ENCODE assay signal across 9 cellular contexts in the genomic region with DNA sequence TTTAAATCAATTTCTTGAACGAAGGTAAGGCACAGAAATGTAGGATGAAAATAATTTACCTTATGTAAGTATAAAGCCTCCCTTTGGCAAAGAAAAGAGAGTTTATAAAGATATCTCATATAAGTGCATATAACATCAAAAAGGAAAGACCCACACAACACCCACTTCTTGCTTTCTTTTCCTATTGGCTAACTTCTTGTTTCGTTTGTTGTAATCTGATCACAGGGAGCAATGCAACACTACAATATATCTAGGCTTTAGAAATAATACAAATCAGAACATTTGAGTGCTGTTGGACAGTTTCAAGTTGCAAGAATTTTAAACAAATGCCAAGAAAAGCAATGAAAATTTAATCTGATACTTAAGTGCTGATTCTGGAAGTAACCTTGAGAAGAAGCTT. TPM values are rescaled to one million over a fixed set of nuclear protein-coding genes. Genes with fewer than 3 reads are reported as not detected.
DNase-seq lines count a peak whose midpoint lies in the region; ATAC-seq, FAIRE-seq and TF ChIP-seq lines count a peak whose summit lies in the region.
"Had no signal": no experiment of that assay in that cellular context is flagged by ENCODE, and none has a peak within 500 bp of the region (broad histone marks: within the 10 kb centered on the region; RNA-seq: fewer than 3 reads in every experiment).

No MANE protein-coding gene starts in this region.

- peak overlapping the region; percentile 91 for H3K4me2 ChIP-seq in astrocyte (ENCODE audit: low read length)

- H3K27ac ChIP-seq in astrocyte (ENCODE audit: low read depth, low read length) (no peak overlapping the region), liver (ENCODE audit: low read depth in 1 of 2, low read length in 2 of 2) (peak overlapping the region; percentile 92 to 98)

- 35% methylated on average over 2 of the region's 2 CpGs for WGBS in liver

- peak overlapping the region; percentile 98 for H3K4me3 Mint-ChIP-seq in astrocyte (ENCODE audit: unreplicated experiment)
- H3K4me3 Mint-ChIP-seq in activated CD4-positive, alpha-beta memory T cell treated with anti-CD3 and anti-CD28 coated beads for 36 hours, result no peak overlapping the region

- H3K4me1 ChIP-seq in astrocyte (ENCODE audit: insufficient read depth, low read length) (peaks cover 9% of the 10 kb centered on the region), liver (ENCODE audit: control insufficient read depth in 4 of 4, insufficient read depth in 4 of 4, low read length in 3 of 4) (peaks cover 3 to 18% (median 9%) of the 10 kb centered on the region in 4 donors)

- intact Hi-C loops in activated CD4-positive, alpha-beta memory T cell treated with anti-CD3 and anti-CD28 coated beads for 36 hours (cut with micrococcal nuclease), result loop anchor here (5.0 kb wide), 3 partner anchors 641 to 1009 kb away; a partner anchor contains a TSS

- DNase-seq in EH (ENCODE audit: low read depth) (peak; percentile 61), Kasumi-1 (lab: John Stamatoyannopoulos, UW) (peak; percentile 56 to 71), astrocyte (ENCODE audit: low read depth) (peak; percentile 67), SKM-1 treated with dmso at 0.1 percent for 144 hours (lab: John Stamatoyannopoulos, UW; ENCODE audit: unreplicated experiment) (no peak)
- no peak for DNase-seq in stimulated activated naive CD8-positive, alpha-beta T cell treated with anti-CD3 and anti-CD28 coated beads, Interleukin-15, Interleukin-2, amounts not matched to agents 100 U/mL and 50 U/mL, for 24 hours
- no peak for DNase-seq in activated CD4-positive, alpha-beta memory T cell treated with anti-CD3 and anti-CD28 coated beads for 36 hours

- TF ChIP-seq RAD21 in liver (IDR thresholded peaks at IDR 0.05), result no peak

- H3K4me3 ChIP-seq in astrocyte (ENCODE audit: insufficient read depth, low read depth, low read length), result peak overlapping the region; percentile 99
- H3K4me3 ChIP-seq in liver (ENCODE audit: low read depth in 1 of 3, low read length in 3 of 3), result peak overlapping the region; percentile 5 to 96 (median 93)

- no peak for ATAC-seq in stimulated activated naive CD8-positive, alpha-beta T cell treated with anti-CD3 and anti-CD28 coated beads, Interleukin-15, Interleukin-2, amounts not matched to agents 100 U/mL and 50 U/mL, for 24 hours
- no peak for ATAC-seq in GM21576 (IDR thresholded peaks at IDR 0.05; ENCODE audit: unreplicated experiment)

- TF ChIP-seq CTCF in astrocyte (IDR thresholded peaks at IDR 0.05; ENCODE audit: insufficient read depth, low read depth, low read length) (no peak), liver (IDR thresholded peaks at IDR 0.05; ENCODE audit: low read depth, low read length, missing input control) (no peak)

- H3K27me3 ChIP-seq in astrocyte (ENCODE audit: insufficient read depth, low read length), result no peaks in the 10 kb centered on the region
- no peaks in the 10 kb centered on the region for H3K27me3 ChIP-seq in liver (ENCODE audit: control insufficient read depth in 4 of 4, insufficient read depth in 4 of 4, low read length in 3 of 4)

- H3K9me3 Mint-ChIP-seq in astrocyte (ENCODE audit: unreplicated experiment), result no peaks in the 10 kb centered on the region
- H3K9me3 Mint-ChIP-seq in activated CD4-positive, alpha-beta memory T cell treated with anti-CD3 and anti-CD28 coated beads for 36 hours, result no peaks in the 10 kb centered on the region
- H3K9me3 Mint-ChIP-seq: stimulated activated naive CD8-positive, alpha-beta T cell treated with anti-CD3 and anti-CD28 coated beads, Interleukin-15, Interleukin-2, amounts not matched to agents 100 ng/mL and 50 ng/mL, for 24 hours had no signal

- H3K36me3 ChIP-seq in astrocyte (ENCODE audit: insufficient read depth, low read length) (no peaks in the 10 kb centered on the region), liver (ENCODE audit: control insufficient read depth in 4 of 4, insufficient read depth in 3 of 4, low read depth in 1 of 4, low read length in 3 of 4) (no peaks in the 10 kb centered on the region)

- peaks cover 2% of the 10 kb centered on the region for H3K36me3 Mint-ChIP-seq in astrocyte (ENCODE audit: low read depth, unreplicated experiment)
- H3K36me3 Mint-ChIP-seq in activated CD4-positive, alpha-beta memory T cell treated with anti-CD3 and anti-CD28 coated beads for 36 hours, result peaks cover 3% of the 10 kb centered on the region

- H3K79me2 ChIP-seq in astrocyte (ENCODE audit: insufficient read depth, low read length), result peaks cover 94% of the 10 kb centered on the region

- H4K20me1 ChIP-seq in astrocyte (ENCODE audit: insufficient read depth, low read length), result peaks cover 20% of the 10 kb centered on the region

- H2AFZ ChIP-seq in astrocyte (ENCODE audit: low read depth, low read length), result no peak overlapping the region

- H3K9ac ChIP-seq in astrocyte (ENCODE audit: low read length) (peak overlapping the region; percentile 94), liver (ENCODE audit: low read depth in 1 of 2, low read length in 2 of 2) (peak overlapping the region; percentile 82 to 87)

- no peaks in the 10 kb centered on the region for H3K9me3 ChIP-seq in astrocyte (ENCODE audit: insufficient read depth, low read depth, low read length)
- no peaks in the 10 kb centered on the region for H3K9me3 ChIP-seq in liver (ENCODE audit: control insufficient read depth in 4 of 4, low read length in 3 of 4)

- H3K4me1 Mint-ChIP-seq in astrocyte (ENCODE audit: low read depth, unreplicated experiment), result peaks cover 14% of the 10 kb centered on the region
- peaks cover 29% of the 10 kb centered on the region for H3K4me1 Mint-ChIP-seq in activated CD4-positive, alpha-beta memory T cell treated with anti-CD3 and anti-CD28 coated beads for 36 hours (ENCODE audit: low read depth)

- FAIRE-seq in astrocyte (lab: Jason Lieb, UNC), result peak; percentile 26

- CTCF ChIA-PET in activated CD4-positive, alpha-beta memory T cell treated with anti-CD3 and anti-CD28 coated beads for 36 hours (lab: Charles Lee), result interaction anchor here (1.0 to 1.6 kb wide), 3 partner anchors 99 to 319 kb away, joined by 3 to 6 read pairs (median 3); no protein-coding TSS in a partner anchor

- no peaks in the 10 kb centered on the region for H3K27me3 Mint-ChIP-seq in astrocyte (ENCODE audit: low read depth, unreplicated experiment)
- no peaks in the 10 kb centered on the region for H3K27me3 Mint-ChIP-seq in activated CD4-positive, alpha-beta memory T cell treated with anti-CD3 and anti-CD28 coated beads for 36 hours

- POLR2A ChIA-PET in activated CD4-positive, alpha-beta memory T cell treated with anti-CD3 and anti-CD28 coated beads for 36 hours (lab: Charles Lee), result interaction anchor here (2.2 kb wide), 1 partner anchor 258 kb away, joined by 16 read pairs; a partner anchor contains a TSS

- peak overlapping the region; percentile 22 for H3K27ac Mint-ChIP-seq in astrocyte (ENCODE audit: unreplicated experiment)
- no peak overlapping the region for H3K27ac Mint-ChIP-seq in activated CD4-positive, alpha-beta memory T cell treated with anti-CD3 and anti-CD28 coated beads for 36 hours

TF ChIP-seq in liver, 16 proteins besides CTCF, POLR2A, EP300 and RAD21:
- TF ChIP-seq EGR1 (IDR thresholded peaks at IDR 0.05; ENCODE audit: low read depth in 2 of 2) (no peak), FOXA1 (IDR thresholded peaks at IDR 0.05) (no peak)

RNA-seq across cellular contexts. Expression of a gene that starts 1.3 kb away (rescaled TPM):
- total RNA-seq in astrocyte, result 25.3 and 26.5 TPM in 2 replicates
- total RNA-seq in liver, result 1 to 10 TPM; 2.9 to 6.9 TPM
- polyA plus RNA-seq in liver, result 1 to 10 TPM in 1 of 2 donors, under 1 TPM in 1; 0.54 to 1.8 TPM
- total RNA-seq in activated CD4-positive, alpha-beta memory T cell treated with anti-CD3 and anti-CD28 coated beads for 36 hours, result 1 to 10 TPM in 1 of 2 experiments, under 1 TPM in 1; 0.78 to 1.1 TPM

RNA-seq across cellular contexts. Expression of a gene that starts 1.7 kb away (rescaled TPM):
- total RNA-seq in astrocyte (106 and 107 TPM in 2 replicates), liver (10 to 100 TPM; 25.3 to 47.4 TPM)
- 10 to 100 TPM; 13.7 to 18.6 TPM for polyA plus RNA-seq in liver
- 10 to 100 TPM; 50.7 to 54.4 TPM for total RNA-seq in activated CD4-positive, alpha-beta memory T cell treated with anti-CD3 and anti-CD28 coated beads for 36 hours

Comparison
In these comparisons a context has a peak if more than half of its experiments do, and no peak if none do; other contexts are left out.
1. DNase-seq: peak in EH (single experiment), Kasumi-1 (2 of 2) and astrocyte (single experiment); none in stimulated activated naive CD8-positive, alpha-beta T cell treated with anti-CD3 and anti-CD28 coated beads, Interleukin-15, Interleukin-2, amounts not matched to agents 100 U/mL and 50 U/mL, for 24 hours (single experiment), activated CD4-positive, alpha-beta memory T cell treated with anti-CD3 and anti-CD28 coated beads for 36 hours (single experiment) and SKM-1 treated with dmso at 0.1 percent for 144 hours (single experiment).